In the genomic region with DNA sequence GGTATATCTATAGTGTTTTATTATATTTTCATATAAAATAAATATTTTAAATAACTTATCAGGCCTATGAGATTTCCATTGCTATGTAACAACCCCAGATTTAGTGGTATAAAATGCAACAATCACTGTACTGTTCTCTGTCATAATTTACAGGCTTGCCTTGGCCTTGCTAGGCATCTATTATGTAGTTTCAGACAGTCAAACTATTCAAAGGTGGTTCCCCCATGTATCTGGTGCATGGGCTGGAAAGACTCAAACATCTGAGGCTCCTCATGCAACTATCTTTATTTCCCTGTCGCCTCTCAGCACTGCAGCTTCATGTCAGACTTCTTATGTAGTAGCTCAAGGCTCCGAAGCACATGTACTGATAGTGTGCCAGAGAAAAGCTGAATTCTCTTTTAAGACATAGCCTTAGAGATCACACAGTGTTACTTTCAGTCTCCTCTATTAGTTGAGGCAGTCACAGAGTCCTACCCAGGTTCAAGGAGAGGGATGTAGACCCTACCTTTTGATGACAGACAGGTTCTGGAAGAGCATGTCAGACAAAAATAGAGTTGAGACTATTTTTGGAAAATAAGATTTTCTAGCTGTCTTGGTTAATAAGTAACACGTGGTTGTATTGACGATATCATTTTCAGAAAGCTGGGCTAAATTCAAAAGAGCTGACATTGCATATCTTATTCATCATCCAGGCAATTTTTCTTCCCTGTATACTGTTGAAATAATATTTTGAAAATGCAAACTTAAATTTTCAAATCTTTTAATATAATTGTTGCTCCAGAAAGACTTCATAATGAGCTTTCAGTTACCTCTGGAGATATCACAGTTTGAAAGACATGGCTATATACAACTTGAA, we compare ENCODE assay signal across 1 cellular context.
A peak's percentile ranks its signal among the peaks of the same experiment; 100 is the strongest.
TF ChIP-seq lines count a peak whose summit lies in the region.

No MANE protein-coding gene starts in this region.

TF ChIP-seq in K562, 482 proteins besides CTCF, POLR2A, EP300 and RAD21 (continued from another document):
- TF ChIP-seq PKNOX1 (IDR thresholded peaks at IDR 0.05) (no peak), HDGF (IDR thresholded peaks at IDR 0.05) (no peak), ZNF316 (IDR thresholded peaks at IDR 0.05) (peak; percentile 77)
